9 cellular contexts compared by ENCODE assay signal in the genomic region with DNA sequence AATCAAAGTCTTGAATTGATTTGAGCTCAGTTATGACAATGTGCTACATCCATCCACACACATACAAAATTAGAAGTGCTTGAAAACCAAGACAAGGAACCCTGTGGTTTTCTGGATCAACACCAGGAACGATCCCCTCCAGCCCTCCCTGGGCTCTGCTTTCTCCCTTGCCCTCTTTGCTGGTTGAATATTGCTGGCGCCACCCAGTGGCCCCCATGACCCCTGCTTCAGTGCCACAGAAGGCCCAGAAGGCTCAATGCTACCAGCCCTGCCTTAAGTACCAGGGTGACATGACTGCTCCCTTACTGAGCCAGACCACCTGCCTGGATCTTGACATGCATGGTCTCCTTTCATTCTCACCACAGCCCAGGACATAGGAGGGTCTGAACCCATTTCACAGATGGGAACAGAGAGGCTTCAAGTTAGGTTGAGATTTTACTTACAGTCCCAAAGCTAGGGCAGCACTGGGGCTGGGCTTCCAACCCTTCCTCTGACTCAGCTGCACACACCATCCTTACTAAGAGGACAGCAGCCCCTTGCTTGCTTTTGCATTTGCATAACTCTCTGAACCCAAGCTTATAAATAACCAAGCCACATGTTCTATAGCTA. TPM values are rescaled to one million over a fixed set of nuclear protein-coding genes. Genes with fewer than 3 reads are reported as not detected.
A peak's percentile ranks its signal among the peaks of the same experiment; 100 is the strongest.
DNase-seq lines count a peak whose midpoint lies in the region; ATAC-seq and TF ChIP-seq lines count a peak whose summit lies in the region.
"Had no signal": no experiment of that assay in that cellular context is flagged by ENCODE, and none has a peak within 500 bp of the region (broad histone marks: within the 10 kb centered on the region; RNA-seq: fewer than 3 reads in every experiment).

No MANE protein-coding gene starts in this region.

- WGBS in esophagus muscularis mucosa = 20% methylated on average over 2 of the region's 2 CpGs

- H3K9me3 Mint-ChIP-seq in neural crest cell = no peaks in the 10 kb centered on the region
- H3K9me3 Mint-ChIP-seq: T-helper 1 cell treated with Interleukin-12 subunit alpha and Interleukin-12 subunit beta and Interleukin-4 antibody, amounts not matched to agents 30 μg/mL and 1 μg/mL, for 36 hours had no signal

- H3K9me3 ChIP-seq in WERI-Rb-1 (ENCODE audit: severe bottlenecking) = no peaks in the 10 kb centered on the region
- no peaks in the 10 kb centered on the region for H3K9me3 ChIP-seq in esophagus muscularis mucosa

- intact Hi-C loops in esophagus muscularis mucosa (cut with DNase I) = loop anchor here (5.0 kb wide), 2 partner anchors 116 to 196 kb away; no protein-coding TSS in a partner anchor

- H3K4me1 ChIP-seq in esophagus muscularis mucosa = peaks cover 0 to 8% (median 4%) of the 10 kb centered on the region in 4 donors

- TF ChIP-seq EP300 in esophagus muscularis mucosa (IDR thresholded peaks at IDR 0.05) = no peak

- H3K27me3 ChIP-seq in WERI-Rb-1 (ENCODE audit: insufficient read depth, low read depth, severe bottlenecking) = no peaks in the 10 kb centered on the region
- no peaks in the 10 kb centered on the region for H3K27me3 ChIP-seq in esophagus muscularis mucosa

- H3K4me3 Mint-ChIP-seq in neural crest cell = no peak overlapping the region
- H3K4me3 Mint-ChIP-seq: T-helper 1 cell treated with Interleukin-12 subunit alpha and Interleukin-12 subunit beta and Interleukin-4 antibody, amounts not matched to agents 30 μg/mL and 1 μg/mL, for 36 hours had no signal

- ATAC-seq in GM18520 (IDR thresholded peaks at IDR 0.05; ENCODE audit: unreplicated experiment) (peak; percentile 80), HG02870 (IDR thresholded peaks at IDR 0.05; ENCODE audit: unreplicated experiment) (peak; percentile 86)

- H3K36me3 ChIP-seq in WERI-Rb-1 (no peaks in the 10 kb centered on the region), esophagus muscularis mucosa (no peaks in the 10 kb centered on the region)

- H3K27ac ChIP-seq in WERI-Rb-1 (no peak overlapping the region), esophagus muscularis mucosa (replicated peaks in 1 of 4) (no peak overlapping the region)

- H3K27ac Mint-ChIP-seq in neural crest cell (ENCODE audit: unreplicated experiment) = no peak overlapping the region
- H3K27ac Mint-ChIP-seq: T-helper 1 cell treated with Interleukin-12 subunit alpha and Interleukin-12 subunit beta and Interleukin-4 antibody, amounts not matched to agents 30 μg/mL and 1 μg/mL, for 36 hours had no signal

- no peak for TF ChIP-seq POLR2A in esophagus muscularis mucosa (IDR thresholded peaks at IDR 0.05; ENCODE audit: low read depth)

- DNase-seq in CD1c-positive myeloid dendritic cell (ENCODE audit: extremely low spot score) (peak; percentile 55), NCI-H1105 (lab: John Stamatoyannopoulos, UW) (peak; percentile 52), WERI-Rb-1 (peak; percentile 75), esophagus muscularis mucosa (ENCODE audit: extremely low spot score) (no peak), neural crest cell (ENCODE audit: low read depth, low spot score) (peak; percentile 20), cortex of kidney (lab: John Stamatoyannopoulos, UW) (no peak)

- no peaks in the 10 kb centered on the region for H3K27me3 Mint-ChIP-seq in neural crest cell (ENCODE audit: low read depth)

- H3K4me3 ChIP-seq in WERI-Rb-1 (ENCODE audit: low read depth, low read length) (no peak overlapping the region), esophagus muscularis mucosa (no peak overlapping the region)

- TF ChIP-seq CTCF in WERI-Rb-1 (IDR thresholded peaks at IDR 0.05; ENCODE audit: low read depth, low read length) (peak; percentile 76), esophagus muscularis mucosa (IDR thresholded peaks at IDR 0.05) (peak; percentile 49 to 58 (median 54)), neural crest cell (conservative IDR thresholded peaks at IDR 0.05) (peak; percentile 49)

- no peaks in the 10 kb centered on the region for H3K36me3 Mint-ChIP-seq in neural crest cell (ENCODE audit: low read depth)

- H3K4me1 Mint-ChIP-seq in neural crest cell = no peaks in the 10 kb centered on the region

RNA-seq across cellular contexts. Expression of a gene that starts 15.0 kb away (rescaled TPM):
- 1 to 10 TPM in 2 of 4 donors, under 1 TPM in 2; 0.42 to 2.4 (median 0.99) TPM for total RNA-seq in esophagus muscularis mucosa
- 0.30 and 0.54 TPM in 2 replicates for total RNA-seq in neural crest cell

Comparison
In these comparisons a context has a peak if more than half of its experiments do, and no peak if none do; other contexts are left out.
1. DNase-seq: peak in CD1c-positive myeloid dendritic cell (single experiment), NCI-H1105 (single experiment), WERI-Rb-1 (single experiment) and neural crest cell (single experiment); none in esophagus muscularis mucosa (single experiment) and cortex of kidney (single experiment).
2. Peak in every context shown above with its lines, with median percentiles within 50 percentile points of each other: CTCF ChIP-seq.